In genomic region chr15:70766597-70766996, GRCh38 we compare ENCODE assay signal across 25 cellular contexts. TPM values are rescaled to one million over a fixed set of nuclear protein-coding genes. Genes with fewer than 3 reads are reported as not detected.
DNase-seq lines count a peak whose midpoint lies in the region; ATAC-seq and TF ChIP-seq lines count a peak whose summit lies in the region.
"Had no signal": no experiment of that assay in that cellular context is flagged by ENCODE, and none has a peak within 500 bp of the region (broad histone marks: within the 10 kb centered on the region; RNA-seq: fewer than 3 reads in every experiment).

No MANE protein-coding gene starts in this region.

- no peak overlapping the region for H2BK120ac ChIP-seq in trophoblast cell (ENCODE audit: insufficient read depth, low read length, poor library complexity)

- H3K27me3 ChIP-seq in brain microvascular endothelial cell (replicated peaks) (no peaks in the 10 kb centered on the region), trophoblast cell (ENCODE audit: insufficient read depth, low read length) (no peaks in the 10 kb centered on the region)

- H4K8ac ChIP-seq in trophoblast cell (ENCODE audit: low read depth, low read length) = no peak overlapping the region

- TF ChIP-seq CTCF in brain microvascular endothelial cell (IDR thresholded peaks at IDR 0.05; ENCODE audit: low read depth, low read length, missing control alignments) = no peak
- no peak for TF ChIP-seq CTCF in natural killer cell (IDR thresholded peaks at IDR 0.05)

- H3K27ac Mint-ChIP-seq in natural killer cell = no peak overlapping the region
- H3K27ac Mint-ChIP-seq: CD8-positive, alpha-beta T cell; GM23338 had no signal

- no peak overlapping the region for H3K4me3 ChIP-seq in brain microvascular endothelial cell (ENCODE audit: low read depth, low read length)
- H3K4me3 ChIP-seq in trophoblast cell (ENCODE audit: low read depth, low read length) = no peak overlapping the region
- H3K4me3 ChIP-seq: BLaER1 treated with 17β-estradiol and CSF1 and Interleukin-3, amounts not matched to agents 10 nM and 100 nM; GM23338; HAP-1 had no signal

- H2BK5ac ChIP-seq in trophoblast cell (ENCODE audit: low read depth, low read length, poor library complexity) = no peak overlapping the region

- no peak overlapping the region for H2BK12ac ChIP-seq in trophoblast cell (ENCODE audit: low read length)

- H2AFZ ChIP-seq in trophoblast cell (ENCODE audit: insufficient read depth, low read length, poor library complexity) = no peak overlapping the region
- H2AFZ ChIP-seq: GM23338 had no signal

- in situ Hi-C loops in brain microvascular endothelial cell (cut with HindIII; ENCODE audit: low pct_ligation_motif_present, low sequenced_read_pairs) (no loop called here), KBM-7 (cut with MboI; ENCODE audit: low pct_unique_long_range_greater_than_20kb, low sequenced_read_pairs) (no loop called here)

- no peaks in the 10 kb centered on the region for H3K36me3 Mint-ChIP-seq in natural killer cell
- H3K36me3 Mint-ChIP-seq: CD8-positive, alpha-beta T cell had no signal

- peaks cover 6% of the 10 kb centered on the region for H3K79me2 ChIP-seq in trophoblast cell (ENCODE audit: control insufficient read depth, insufficient read depth, low read length, poor library complexity)

- no peak overlapping the region for H3K4ac ChIP-seq in trophoblast cell (ENCODE audit: low read depth, low read length)

- no peaks in the 10 kb centered on the region for H3K9me3 Mint-ChIP-seq in natural killer cell
- H3K9me3 Mint-ChIP-seq: CD8-positive, alpha-beta T cell; GM23338 had no signal

- H3K36me3 ChIP-seq in brain microvascular endothelial cell (replicated peaks) = peaks cover 3% of the 10 kb centered on the region
- no peaks in the 10 kb centered on the region for H3K36me3 ChIP-seq in trophoblast cell (ENCODE audit: control insufficient read depth in 1 of 2, insufficient read depth in 2 of 2, low read length in 2 of 2)
- H3K36me3 ChIP-seq: BLaER1 treated with 17β-estradiol and CSF1 and Interleukin-3, amounts not matched to agents 10 nM and 100 nM; HAP-1 had no signal

- H3K4me3 Mint-ChIP-seq in natural killer cell = no peak overlapping the region
- H3K4me3 Mint-ChIP-seq: CD8-positive, alpha-beta T cell; GM23338 had no signal

- peaks cover 19 to 29% of the 10 kb centered on the region in 2 donors for H3K27me3 Mint-ChIP-seq in natural killer cell (ENCODE audit: low read depth in 2 of 2)

- no peak overlapping the region for H4K12ac ChIP-seq in trophoblast cell (ENCODE audit: low read depth, low read length)

- H3K27ac ChIP-seq in brain microvascular endothelial cell (peak overlapping the region; percentile 96), trophoblast cell (ENCODE audit: low read depth, low read length) (no peak overlapping the region)
- H3K27ac ChIP-seq: 22Rv1; BLaER1 treated with 17β-estradiol and CSF1 and Interleukin-3, amounts not matched to agents 10 nM and 100 nM; KMS-11 had no signal

- no peaks in the 10 kb centered on the region for H3K79me1 ChIP-seq in trophoblast cell (ENCODE audit: low read length)

- H3K18ac ChIP-seq in trophoblast cell (ENCODE audit: low read length) = no peak overlapping the region

- no CpG with 5 or more reads among the region's 6 CpGs for WGBS in trophoblast cell (ENCODE audit: extremely low coverage, insufficient coverage, insufficient read length)

- H3K14ac ChIP-seq in trophoblast cell (ENCODE audit: low read length) = no peak overlapping the region

- peaks cover 0 to 4% of the 10 kb centered on the region in 2 experiments for H3K4me1 ChIP-seq in trophoblast cell (ENCODE audit: control insufficient read depth in 1 of 2, insufficient read depth in 2 of 2, low read length in 2 of 2)

- H3K9ac ChIP-seq in trophoblast cell (ENCODE audit: low read length) = no peak overlapping the region
- H3K9ac ChIP-seq: BLaER1 treated with 17β-estradiol and CSF1 and Interleukin-3, amounts not matched to agents 10 nM and 100 nM; KMS-11 had no signal

- DNase-seq in DMS 273 (lab: John Stamatoyannopoulos, UW; ENCODE audit: unreplicated experiment) = peak; percentile 23
- DNase-seq in DMS 273 treated with DMSO at 0.1 percent for 48 hours (lab: John Stamatoyannopoulos, UW) = no peak
- DNase-seq in brain microvascular endothelial cell = no peak
- DNase-seq in trophoblast cell = peak; percentile 63 to 77
- no peak for DNase-seq in natural killer cell
- DNase-seq in KBM-7 = no peak
- no peak for DNase-seq in HCEC 1CT
- no peak for DNase-seq in AML-193 (lab: John Stamatoyannopoulos, UW)
- DNase-seq: ACHN; Calu3; CD8-positive, alpha-beta T cell; DMS53; GDM1; NCI-H1105; NCI-H146; NCI-H2029; NCI-H345; NCI-H526; RPMI8226; SHP77 had no signal

- H3K4me1 Mint-ChIP-seq in natural killer cell = peaks cover 24 to 29% of the 10 kb centered on the region in 2 donors

- no peak overlapping the region for H3K23ac ChIP-seq in trophoblast cell (ENCODE audit: low read length)

- intact Hi-C loops in natural killer cell (cut with micrococcal nuclease) = loop anchor here (10.0 kb wide), 1 partner anchor 672 kb away; the partner anchor contains the start of gene TLE3

- ATAC-seq in natural killer cell = no peak
- ATAC-seq: CD8-positive, alpha-beta T cell; GM23338 had no signal

- H3K4me2 ChIP-seq in trophoblast cell (ENCODE audit: low read length) = no peak overlapping the region
- H3K4me2 ChIP-seq: BLaER1 treated with 17β-estradiol and CSF1 and Interleukin-3, amounts not matched to agents 10 nM and 100 nM; GM23338; KMS-11 had no signal

- no peaks in the 10 kb centered on the region for H3K9me3 ChIP-seq in trophoblast cell (ENCODE audit: insufficient read depth, low read depth, low read length)
- H3K9me3 ChIP-seq: HAP-1 had no signal

- H4K91ac ChIP-seq in trophoblast cell (ENCODE audit: low read depth, low read length) = no peak overlapping the region

- H2AK5ac ChIP-seq in trophoblast cell (ENCODE audit: low read length) = no peak overlapping the region

RNA-seq across cellular contexts. Expression of gene UACA, which starts 3.2 kb away (rescaled TPM):
- polyA plus RNA-seq in trophoblast cell (2013) = 15.7 and 18.7 TPM in 2 replicates
- total RNA-seq in natural killer cell = 1 to 10 TPM; 1.1 to 3.1 (median 2.1) TPM

Comparison
In these comparisons a context has a peak if more than half of its experiments do, and no peak if none do; other contexts are left out.
1. DNase-seq: peak in DMS 273 (single experiment) and trophoblast cell (2 of 2); none in DMS 273 treated with DMSO at 0.1 percent for 48 hours (single experiment), brain microvascular endothelial cell (single experiment), natural killer cell (single experiment), KBM-7 (single experiment), HCEC 1CT (single experiment) and AML-193 (0 of 2).